19 cellular contexts compared by ENCODE assay signal in the genomic region with DNA sequence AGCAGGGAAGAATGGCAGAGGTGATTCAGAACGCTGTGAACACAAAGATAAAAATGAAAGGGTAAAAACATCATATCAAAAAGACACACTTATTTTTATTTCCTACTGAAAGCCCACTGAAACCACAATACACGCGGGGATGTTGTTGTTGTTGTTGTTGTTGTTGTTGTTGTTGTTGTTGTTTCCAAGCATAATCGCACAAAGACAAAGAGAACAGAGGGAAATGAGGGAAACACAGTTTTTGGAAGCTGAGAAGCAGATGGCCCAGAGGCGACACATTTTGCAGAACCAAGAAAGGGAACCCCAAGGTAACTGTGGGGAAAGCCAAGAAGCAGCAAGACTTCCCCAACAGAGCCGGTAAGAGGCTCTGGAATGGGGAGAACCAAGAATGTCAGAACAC.
DNase-seq lines count a peak whose midpoint lies in the region; ATAC-seq and TF ChIP-seq lines count a peak whose summit lies in the region.
"Had no signal": no experiment of that assay in that cellular context is flagged by ENCODE, and none has a peak within 500 bp of the region (broad histone marks: within the 10 kb centered on the region; RNA-seq: fewer than 3 reads in every experiment).

No MANE protein-coding gene starts in this region.

- H2BK20ac ChIP-seq in IMR-90 (ENCODE audit: low read depth, low read length): no peak overlapping the region

- H3K9me1 ChIP-seq in IMR-90 (ENCODE audit: insufficient read depth, low read length): peaks cover 7% of the 10 kb centered on the region; the same call in 1 of the 2 replicates

- no peak overlapping the region for H3K4me3 Mint-ChIP-seq in neural progenitor cell
- H3K4me3 Mint-ChIP-seq: CD4-positive, alpha-beta memory T cell had no signal

- TF ChIP-seq CTCF in IMR-90 (conservative IDR thresholded peaks at IDR 0.05; ENCODE audit: low read depth, low read length) (no peak), esophagus muscularis mucosa (IDR thresholded peaks at IDR 0.05) (no peak), neural progenitor cell (IDR thresholded peaks at IDR 0.05) (no peak)

- no peaks in the 10 kb centered on the region for H3K9me3 ChIP-seq in BLaER1 treated with 17β-estradiol and CSF1 and Interleukin-3, amounts not matched to agents 10 nM and 100 nM (replicated peaks in 1 of 11)
- no peaks in the 10 kb centered on the region for H3K9me3 ChIP-seq in IMR-90 (ENCODE audit: control insufficient read depth, insufficient read depth, low read length)
- no peaks in the 10 kb centered on the region for H3K9me3 ChIP-seq in esophagus muscularis mucosa
- H3K9me3 ChIP-seq in neural progenitor cell (ENCODE audit: low read depth): no peaks in the 10 kb centered on the region
- H3K9me3 ChIP-seq: Peyer's patch, SJSA1 had no signal

- peak overlapping the region; percentile 76 for H3K27ac Mint-ChIP-seq in neural progenitor cell
- H3K27ac Mint-ChIP-seq: CD4-positive, alpha-beta memory T cell had no signal

- peaks cover 10% of the 10 kb centered on the region for H3F3A ChIP-seq in neural progenitor cell (ENCODE audit: low read depth)

- peaks cover 0 to under 1% (median 0%) of the 10 kb centered on the region in 11 experiments; a peak in 1 of 22 replicates for H3K36me3 ChIP-seq in BLaER1 treated with 17β-estradiol and CSF1 and Interleukin-3, amounts not matched to agents 10 nM and 100 nM
- H3K36me3 ChIP-seq in IMR-90 (ENCODE audit: control insufficient read depth, insufficient read depth, low read length): no peaks in the 10 kb centered on the region
- H3K36me3 ChIP-seq in esophagus muscularis mucosa: no peaks in the 10 kb centered on the region
- no peaks in the 10 kb centered on the region for H3K36me3 ChIP-seq in neural progenitor cell
- H3K36me3 ChIP-seq: Peyer's patch, SJSA1 had no signal

- no peak overlapping the region for H3K27ac ChIP-seq in BLaER1 treated with 17β-estradiol and CSF1 and Interleukin-3, amounts not matched to agents 10 nM and 100 nM
- no peak overlapping the region for H3K27ac ChIP-seq in IMR-90 (ENCODE audit: insufficient read depth, low read length)
- H3K27ac ChIP-seq in esophagus muscularis mucosa (replicated peaks in 1 of 4): no peak overlapping the region
- H3K27ac ChIP-seq in neural progenitor cell: no peak overlapping the region
- H3K27ac ChIP-seq: Peyer's patch, SJSA1 had no signal

- no peak for TF ChIP-seq POLR2A in IMR-90 (IDR thresholded peaks at IDR 0.05; ENCODE audit: low read depth, low read length)
- TF ChIP-seq POLR2A in esophagus muscularis mucosa (IDR thresholded peaks at IDR 0.05; ENCODE audit: low read depth): no peak

- POLR2A ChIA-PET in IMR-90 (lab: Charles Lee; ENCODE audit: unreplicated experiment): no interaction called here

- dilution Hi-C loops in IMR-90 (cut with HindIII; ENCODE audit: low sequenced_read_pairs, unreplicated experiment): no loop called here

- H3K36me3 Mint-ChIP-seq in neural progenitor cell: peaks cover 1% of the 10 kb centered on the region
- H3K36me3 Mint-ChIP-seq: CD4-positive, alpha-beta memory T cell had no signal

- peaks cover 100% of the 10 kb centered on the region for H3K79me2 ChIP-seq in neural progenitor cell (ENCODE audit: low read depth)

- H3K27me3 Mint-ChIP-seq in neural progenitor cell (ENCODE audit: insufficient read depth, low read depth): no peaks in the 10 kb centered on the region

- peaks cover 8 to 52% (median 24%) of the 10 kb centered on the region in 10 experiments for H3K4me1 ChIP-seq in BLaER1 treated with 17β-estradiol and CSF1 and Interleukin-3, amounts not matched to agents 10 nM and 100 nM
- H3K4me1 ChIP-seq in IMR-90 (ENCODE audit: control insufficient read depth, insufficient read depth, low read length) (peaks cover 5% of the 10 kb centered on the region), esophagus muscularis mucosa (peaks cover 70 to 96% (median 77%) of the 10 kb centered on the region in 4 donors), neural progenitor cell (peaks cover 19% of the 10 kb centered on the region)

- no peak overlapping the region for H3K9ac ChIP-seq in BLaER1 treated with 17β-estradiol and CSF1 and Interleukin-3, amounts not matched to agents 10 nM and 100 nM
- no peak overlapping the region for H3K9ac ChIP-seq in IMR-90 (ENCODE audit: low read depth, low read length)
- H3K9ac ChIP-seq in neural progenitor cell: no peak overlapping the region

- H3K4me1 Mint-ChIP-seq in neural progenitor cell: peaks cover 64% of the 10 kb centered on the region

- no peak overlapping the region for H4K5ac ChIP-seq in IMR-90 (ENCODE audit: low read depth, low read length)

- H2BK5ac ChIP-seq in IMR-90 (ENCODE audit: low read depth, low read length, poor library complexity, severe bottlenecking): no peak overlapping the region

- TF ChIP-seq RAD21 in IMR-90 (IDR thresholded peaks at IDR 0.05; ENCODE audit: low read length): no peak

- H2AK5ac ChIP-seq in IMR-90 (ENCODE audit: low read depth, low read length): 0 out of 2 replicates have a peak overlapping the region, but pooled peaks have one; percentile 16

- BruUV-seq in IMR-90 (replicated peaks; lab: Mats Ljungman, UMichigan): no TSS peak

- intact Hi-C loops in IMR-90 (cut with micrococcal nuclease): no loop called here
- intact Hi-C loops in esophagus muscularis mucosa (cut with DNase I): no loop called here

- no peak overlapping the region for H4K91ac ChIP-seq in IMR-90 (ENCODE audit: insufficient read depth, low read depth, low read length)

- no peak for ATAC-seq in IMR-90 (ENCODE audit: low read depth)
- ATAC-seq: Right ventricle myocardium inferior had no signal

- no peak overlapping the region for H2BK15ac ChIP-seq in IMR-90 (ENCODE audit: low read depth, low read length)

- H3K23ac ChIP-seq in IMR-90 (ENCODE audit: low read depth, low read length): no peak overlapping the region

- no peak for TF ChIP-seq EP300 in esophagus muscularis mucosa (IDR thresholded peaks at IDR 0.05)

- no peak overlapping the region for H3K4me3 ChIP-seq in BLaER1 treated with 17β-estradiol and CSF1 and Interleukin-3, amounts not matched to agents 10 nM and 100 nM
- H3K4me3 ChIP-seq in IMR-90 (ENCODE audit: insufficient read depth, low read depth, low read length): no peak overlapping the region
- H3K4me3 ChIP-seq in esophagus muscularis mucosa: no peak overlapping the region
- no peak overlapping the region for H3K4me3 ChIP-seq in neural progenitor cell
- H3K4me3 ChIP-seq: Peyer's patch, SJSA1 had no signal

- WGBS in IMR-90 (ENCODE audit: extremely low coverage in 2 of 2, insufficient read length in 1 of 2), 2 experiments: 100% methylated on average over 1 of the region's 6 CpGs; no CpG with 5 or more reads in 1 of the 2 experiments
- 85% methylated on average over 6 of the region's 6 CpGs for WGBS in esophagus muscularis mucosa

- no peak for DNase-seq in IMR-90
- DNase-seq in esophagus muscularis mucosa (ENCODE audit: extremely low spot score): peak; percentile 72
- no peak for DNase-seq in neural progenitor cell (ENCODE audit: low spot score)
- no peak for DNase-seq in D341Med (ENCODE audit: low spot score)
- DNase-seq in dermis blood vessel endothelial cell: no peak
- no peak for DNase-seq in DMS153 (lab: John Stamatoyannopoulos, UW)
- DNase-seq: CD4-positive, alpha-beta memory T cell; DMS53; GDM1; MV-4-11; NCI-H1694; NCI-H2081 treated with DMSO at 0.1 percent for 48 hours; NCI-H2171 treated with DMSO at 0.1 percent for 48 hours; NCI-H524 treated with DMSO at 0.1 percent for 48 hours; NCI-H82; Peyer's patch had no signal

- no peak overlapping the region for H3K14ac ChIP-seq in IMR-90 (replicated peaks; ENCODE audit: low read depth, low read length)

- H2AK9ac ChIP-seq in IMR-90 (replicated peaks; ENCODE audit: low read depth, low read length, poor library complexity): no peak overlapping the region

- H3K56ac ChIP-seq in IMR-90 (ENCODE audit: extremely low read depth, insufficient read depth, low read length): no peak overlapping the region

- peaks cover 46 to 66% of the 10 kb centered on the region in 2 experiments for H3K79me1 ChIP-seq in IMR-90 (ENCODE audit: low read depth in 1 of 2, low read length in 2 of 2)

- peaks cover 0 to 100% (median 0%) of the 10 kb centered on the region in 11 experiments; a peak in 7 of 22 replicates for H3K27me3 ChIP-seq in BLaER1 treated with 17β-estradiol and CSF1 and Interleukin-3, amounts not matched to agents 10 nM and 100 nM
- no peaks in the 10 kb centered on the region for H3K27me3 ChIP-seq in IMR-90 (ENCODE audit: control insufficient read depth, insufficient read depth, low read length)
- H3K27me3 ChIP-seq in esophagus muscularis mucosa: no peaks in the 10 kb centered on the region
- H3K27me3 ChIP-seq in neural progenitor cell: no peaks in the 10 kb centered on the region
- H3K27me3 ChIP-seq: Peyer's patch, SJSA1 had no signal

- H4K20me1 ChIP-seq in BLaER1 treated with 17β-estradiol and CSF1 and Interleukin-3, amounts not matched to agents 10 nM and 100 nM: peaks cover 23 to 90% (median 63%) of the 10 kb centered on the region in 11 experiments; a peak in 21 of 22 replicates
- H4K20me1 ChIP-seq in IMR-90 (ENCODE audit: insufficient read depth, low read length): no peaks in the 10 kb centered on the region; the same call in 1 of the 2 replicates
- peaks cover 33% of the 10 kb centered on the region for H4K20me1 ChIP-seq in neural progenitor cell (ENCODE audit: low read depth)

- no peak overlapping the region for H3K18ac ChIP-seq in IMR-90 (ENCODE audit: low read depth, low read length)

- no peak overlapping the region for H2BK120ac ChIP-seq in IMR-90 (ENCODE audit: low read depth, low read length)

- CTCF ChIA-PET in IMR-90 (lab: Yijun Ruan, JAX): no interaction called here

- no peak overlapping the region for H2AFZ ChIP-seq in IMR-90 (replicated peaks; ENCODE audit: low read length, poor library complexity)
- H2AFZ ChIP-seq in neural progenitor cell (replicated peaks): no peak overlapping the region

- in situ Hi-C loops in IMR-90 (cut with MboI; ENCODE audit: low sequenced_read_pairs): no loop called here

- H3K9me3 Mint-ChIP-seq in neural progenitor cell: no peaks in the 10 kb centered on the region
- H3K9me3 Mint-ChIP-seq: CD4-positive, alpha-beta memory T cell had no signal

- H3K4me2 ChIP-seq in BLaER1 treated with 17β-estradiol and CSF1 and Interleukin-3, amounts not matched to agents 10 nM and 100 nM: peak overlapping the region in 10 of 11 experiments; percentile 5 to 67 (median 49); a peak in 16 of 22 replicates
- H3K4me2 ChIP-seq in IMR-90 (ENCODE audit: low read depth, low read length): no peak overlapping the region
- H3K4me2 ChIP-seq in neural progenitor cell: no peak overlapping the region

- H3K4ac ChIP-seq in IMR-90 (ENCODE audit: low read depth, low read length): no peak overlapping the region

- no peak overlapping the region for H4K8ac ChIP-seq in IMR-90 (ENCODE audit: low read depth in 2 of 2, low read length in 2 of 2)

TF ChIP-seq in IMR-90, 13 proteins besides CTCF, POLR2A, EP300 and RAD21 (continues in another document):
- TF ChIP-seq MAZ (IDR thresholded peaks at IDR 0.05; ENCODE audit: borderline replicate concordance, low read depth, low read length) (no peak), NFE2L2 (IDR thresholded peaks at IDR 0.05; ENCODE audit: low read depth, low read length) (no peak), RCOR1 (IDR thresholded peaks at IDR 0.05; ENCODE audit: insufficient replicate concordance, low read length) (no peak)

Comparison
In these comparisons a context has a peak if more than half of its experiments do, and no peak if none do; other contexts are left out.
1. H3K4me2 ChIP-seq: peak in BLaER1 treated with 17β-estradiol and CSF1 and Interleukin-3, amounts not matched to agents 10 nM and 100 nM (10 of 11); none in IMR-90 (single experiment) and neural progenitor cell (single experiment).